Comparison of ENCODE assay signal across 8 cellular contexts in the genomic region with DNA sequence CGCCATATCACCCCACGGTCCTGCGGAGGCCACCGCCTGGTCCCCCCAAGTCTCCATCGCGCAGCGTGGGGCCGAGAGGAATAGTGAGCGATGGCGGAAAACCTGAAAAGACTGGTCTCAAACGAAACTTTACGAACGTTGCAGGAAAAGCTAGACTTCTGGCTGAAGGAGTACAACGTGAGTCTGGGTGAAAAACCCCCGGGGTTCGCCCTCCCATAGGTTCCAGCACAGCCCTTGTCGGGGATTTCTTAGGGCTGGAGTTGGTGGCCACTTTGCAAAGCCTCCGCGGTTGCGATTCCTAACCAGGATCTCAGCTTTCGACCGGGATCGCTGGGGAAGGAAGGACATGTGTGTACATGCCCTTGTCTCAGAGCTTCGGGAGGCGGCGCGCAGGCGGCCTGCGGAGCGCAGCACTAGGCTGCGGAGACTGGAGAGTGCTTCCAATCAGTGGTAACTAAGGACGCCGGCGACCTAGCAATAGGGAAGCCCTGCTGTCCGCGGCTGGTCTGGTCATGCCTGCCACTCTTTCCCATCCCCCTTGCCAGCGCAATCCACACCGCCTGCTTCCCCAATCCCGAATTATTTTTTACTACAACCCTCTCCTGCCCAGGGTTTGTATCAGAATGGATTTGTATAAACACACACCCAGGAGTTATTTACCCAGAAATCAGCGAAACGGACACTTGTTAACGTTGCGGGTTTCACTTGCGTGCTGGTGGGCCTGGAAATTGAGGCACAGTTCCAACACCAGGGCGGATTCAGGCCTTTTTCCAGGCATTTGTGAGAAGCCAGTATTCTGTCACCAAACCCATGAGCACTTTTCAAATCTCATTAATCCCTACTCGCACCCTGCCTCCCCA. TPM values are rescaled to one million over a fixed set of nuclear protein-coding genes. Genes with fewer than 3 reads are reported as not detected.
A peak's percentile ranks its signal among the peaks of the same experiment; 100 is the strongest.
DNase-seq lines count a peak whose midpoint lies in the region; ATAC-seq, FAIRE-seq and TF ChIP-seq lines count a peak whose summit lies in the region.

No MANE protein-coding gene starts in this region.

- H4K8ac ChIP-seq in mesendoderm (ENCODE audit: low read depth, low read length) = no peak overlapping the region

- no peak overlapping the region for H4K5ac ChIP-seq in mesendoderm (ENCODE audit: low read length)

- H3K56ac ChIP-seq in mesendoderm (ENCODE audit: low read length) = peak overlapping the region; percentile 45

- peak overlapping the region; percentile 46 for H3K9ac ChIP-seq in mesendoderm (ENCODE audit: low read length)

- ATAC-seq in GM19035 (IDR thresholded peaks at IDR 0.05; ENCODE audit: unreplicated experiment) (peak; percentile 65), HG03432 (IDR thresholded peaks at IDR 0.05; ENCODE audit: unreplicated experiment) (peak; percentile 72)

- no peak overlapping the region for H3K27ac ChIP-seq in mesendoderm (ENCODE audit: low read depth, low read length)

- no peaks in the 10 kb centered on the region for H3K79me1 ChIP-seq in mesendoderm (ENCODE audit: low read length)

- H3K27me3 ChIP-seq in mesendoderm (ENCODE audit: insufficient read depth, low read length, poor library complexity) = peaks cover 3% of the 10 kb centered on the region

- peak overlapping the region; percentile 95 for H3K4me3 Mint-ChIP-seq in type B pancreatic cell

- peaks cover 5% of the 10 kb centered on the region for H3K36me3 Mint-ChIP-seq in type B pancreatic cell

- peak overlapping the region; percentile 48 for H3K4ac ChIP-seq in mesendoderm (ENCODE audit: low read depth, low read length)

- peak overlapping the region; percentile 9 for H3K4me3 ChIP-seq in mesendoderm (ENCODE audit: low read length)

- peaks cover 20% of the 10 kb centered on the region for H3K27me3 Mint-ChIP-seq in type B pancreatic cell

- H2BK5ac ChIP-seq in mesendoderm (ENCODE audit: low read length) = no peak overlapping the region

- peak overlapping the region; percentile 97 for H3K27ac Mint-ChIP-seq in type B pancreatic cell

- no peak overlapping the region for H2AK5ac ChIP-seq in mesendoderm (ENCODE audit: low read length)

- WGBS in mesendoderm (ENCODE audit: extremely low coverage, insufficient coverage, low lambda C conversion rate) = no CpG with 5 or more reads among the region's 46 CpGs

- H2BK120ac ChIP-seq in mesendoderm (ENCODE audit: low read depth, low read length) = no peak overlapping the region

- H3K4me2 ChIP-seq in mesendoderm (ENCODE audit: low read length) = peak overlapping the region; percentile 47

- peak; percentile 43 for DNase-seq in D721Med (ENCODE audit: insufficient read length, low spot score)
- DNase-seq in SK-N-DZ (ENCODE audit: low spot score) = peak; percentile 83
- DNase-seq in epidermal melanocyte (ENCODE audit: insufficient read length, low spot score) = peak; percentile 85
- peak; percentile 97 for DNase-seq in mesendoderm
- peak; percentile 83 for DNase-seq in type B pancreatic cell (ENCODE audit: extremely low spot score, unreplicated experiment)
- DNase-seq in cortex of kidney (lab: John Stamatoyannopoulos, UW) = no peak

- TF ChIP-seq CTCF in D721Med (IDR thresholded peaks at IDR 0.05; ENCODE audit: insufficient read depth, missing control alignments) (no peak), type B pancreatic cell (conservative IDR thresholded peaks at IDR 0.05) (no peak)

- peaks cover 20% of the 10 kb centered on the region for H3K4me1 Mint-ChIP-seq in type B pancreatic cell (ENCODE audit: unreplicated experiment)

- H3K79me2 ChIP-seq in mesendoderm (ENCODE audit: control insufficient read depth, insufficient read depth, low read length) = no peaks in the 10 kb centered on the region

- H3K9me3 Mint-ChIP-seq in type B pancreatic cell = no peaks in the 10 kb centered on the region

- no peak overlapping the region for H2BK15ac ChIP-seq in mesendoderm (replicated peaks; ENCODE audit: low read depth)

- no peaks in the 10 kb centered on the region for H3K36me3 ChIP-seq in mesendoderm (ENCODE audit: control insufficient read depth, insufficient read depth, low read length)

- no peaks in the 10 kb centered on the region for H3K4me1 ChIP-seq in mesendoderm (ENCODE audit: control insufficient read depth, low read depth, low read length)

- H3K18ac ChIP-seq in mesendoderm (ENCODE audit: low read length) = peak overlapping the region; percentile 71

- H3K23ac ChIP-seq in mesendoderm (ENCODE audit: low read length) = no peak overlapping the region

- FAIRE-seq in D721Med (lab: Jason Lieb, UNC) = no peak

RNA-seq across cellular contexts. Expression of a gene that starts 0.7 kb away (rescaled TPM):
- 2.0 and 2.6 TPM in 2 replicates for polyA plus RNA-seq in SK-N-DZ (2014; cell fraction: cytosol; rRNA removed)
- 2.4 and 3.3 TPM in 2 replicates for polyA plus RNA-seq in SK-N-DZ (2014; cell fraction: nucleus; rRNA removed)
- 0.60 TPM for polyA plus RNA-seq in mesendoderm (2013, experiment 1 of 2)
- 0.80 TPM for polyA plus RNA-seq in mesendoderm (2013, experiment 2 of 2)
- 17.0 and 40.4 TPM in 2 replicates for total RNA-seq in type B pancreatic cell (ENCODE audit: low replicate concordance)

RNA-seq across cellular contexts. Expression of a gene that starts 13.7 kb away (rescaled TPM):
- polyA plus RNA-seq in SK-N-DZ (2014; cell fraction: cytosol; rRNA removed) = 17.0 and 18.2 TPM in 2 replicates
- 8.7 and 9.5 TPM in 2 replicates for polyA plus RNA-seq in SK-N-DZ (2014; cell fraction: nucleus; rRNA removed)
- 18.3 TPM for polyA plus RNA-seq in mesendoderm (2013, experiment 1 of 2)
- polyA plus RNA-seq in mesendoderm (2013, experiment 2 of 2) = 18.0 TPM
- 23.6 and 39.1 TPM in 2 replicates for total RNA-seq in type B pancreatic cell (ENCODE audit: low replicate concordance)

RNA-seq across cellular contexts. Expression of a gene that starts 31.7 kb away (rescaled TPM):
- not detected in 2 replicates for polyA plus RNA-seq in SK-N-DZ (2014; cell fraction: cytosol; rRNA removed)
- polyA plus RNA-seq in SK-N-DZ (2014; cell fraction: nucleus; rRNA removed) = 0.27 TPM in 1 of 2 replicates, not detected in the other
- 0.06 TPM for polyA plus RNA-seq in mesendoderm (2013, experiment 1 of 2)
- 0.06 TPM for polyA plus RNA-seq in mesendoderm (2013, experiment 2 of 2)
- 1.1 and 3.3 TPM in 2 replicates for total RNA-seq in type B pancreatic cell (ENCODE audit: low replicate concordance)
